Comparison of ENCODE assay signal across 1 cellular context in genomic region chr17:44187131-44187899, GRCh38.
TF ChIP-seq lines count a peak whose summit lies in the region.

No MANE protein-coding gene starts in this region.

TF ChIP-seq in K562, 482 proteins besides CTCF, POLR2A, EP300 and RAD21 (continues in another document):
- no peak for TF ChIP-seq E2F5 (CRISPR knock-in tag; IDR thresholded peaks at IDR 0.05)
- TF ChIP-seq BCOR (IDR thresholded peaks at IDR 0.05), result peak; percentile 83
- TF ChIP-seq JUND (IDR thresholded peaks at IDR 0.05; ENCODE audit: borderline replicate concordance, low read depth, low read length), result no peak
- TF ChIP-seq JUND (tag; IDR thresholded peaks at IDR 0.05; ENCODE audit: borderline replicate concordance, low read depth, low read length), result no peak
- no peak for TF ChIP-seq SIX5 (IDR thresholded peaks at IDR 0.05; ENCODE audit: borderline replicate concordance in 1 of 2, insufficient read depth in 1 of 2, low read depth in 1 of 2, low read length in 2 of 2)
- no peak; the same call in 1 of the 2 replicates for TF ChIP-seq LCOR (CRISPR knock-in tag; IDR thresholded peaks at IDR 0.05)
- no peak for TF ChIP-seq PPARD (CRISPR knock-in tag; IDR thresholded peaks at IDR 0.05)
- TF ChIP-seq MAFF (IDR thresholded peaks at IDR 0.05; ENCODE audit: low read length), result no peak
- no peak for TF ChIP-seq HNRNPH1 (optimal IDR thresholded peaks at IDR 0.05; ENCODE audit: low read depth, low read length)
- TF ChIP-seq EP400 (IDR thresholded peaks at IDR 0.05), result no peak
- no peak for TF ChIP-seq MTA2 (IDR thresholded peaks at IDR 0.05; ENCODE audit: low read depth)
- no peak for TF ChIP-seq SMARCC2 (IDR thresholded peaks at IDR 0.05; ENCODE audit: low read depth)
- TF ChIP-seq CHD1 (IDR thresholded peaks at IDR 0.05; ENCODE audit: low read length), result peak; percentile 64
- TF ChIP-seq ZC3H4 (CRISPR knock-in tag; IDR thresholded peaks at IDR 0.05; ENCODE audit: borderline replicate concordance), result no peak
- TF ChIP-seq CBX5 (IDR thresholded peaks at IDR 0.05; ENCODE audit: borderline replicate concordance, low read depth), result no peak
- TF ChIP-seq SLC30A9 (CRISPR knock-in tag; IDR thresholded peaks at IDR 0.05), result no peak
- TF ChIP-seq ILF3 (IDR thresholded peaks at IDR 0.05; ENCODE audit: borderline replicate concordance), result no peak
- no peak for TF ChIP-seq GTF3C2 (IDR thresholded peaks at IDR 0.05; ENCODE audit: borderline replicate concordance, extremely low read depth, insufficient read length)
- no peak for TF ChIP-seq ZNF354B (CRISPR knock-in tag; IDR thresholded peaks at IDR 0.05)
- TF ChIP-seq HMG20A (CRISPR knock-in tag; conservative IDR thresholded peaks at IDR 0.05), result no peak
- no peak for TF ChIP-seq ZNF79 (CRISPR knock-in tag; IDR thresholded peaks at IDR 0.05; ENCODE audit: low read depth)
- no peak for TF ChIP-seq SAFB2 (IDR thresholded peaks at IDR 0.05; ENCODE audit: borderline replicate concordance, low read depth, low read length, severe bottlenecking)
- no peak for TF ChIP-seq HNRNPUL1 (IDR thresholded peaks at IDR 0.05; ENCODE audit: low read length)
- TF ChIP-seq SREBF1 (IDR thresholded peaks at IDR 0.05; ENCODE audit: borderline replicate concordance, low read depth, low read length), result no peak
- TF ChIP-seq SUPT5H (IDR thresholded peaks at IDR 0.05), result peak; percentile 21; the same call in 1 of the 2 replicates
- no peak for TF ChIP-seq ZNF140 (CRISPR knock-in tag; IDR thresholded peaks at IDR 0.05)
- no peak for TF ChIP-seq ZNF263 (CRISPR knock-in tag; IDR thresholded peaks at IDR 0.05; ENCODE audit: borderline replicate concordance)
- TF ChIP-seq ZNF324 (CRISPR knock-in tag; IDR thresholded peaks at IDR 0.05), result no peak
- no peak for TF ChIP-seq DLX4 (CRISPR knock-in tag; IDR thresholded peaks at IDR 0.05)
- TF ChIP-seq ZBTB40 (IDR thresholded peaks at IDR 0.05), result no peak
- no peak for TF ChIP-seq ZBTB40 (CRISPR knock-in tag; IDR thresholded peaks at IDR 0.05)
- no peak for TF ChIP-seq REST (CRISPR knock-in tag; IDR thresholded peaks at IDR 0.05; ENCODE audit: low read depth)
- TF ChIP-seq THRB (CRISPR knock-in tag; conservative IDR thresholded peaks at IDR 0.05), result no peak
- TF ChIP-seq PCBP1 (IDR thresholded peaks at IDR 0.05; ENCODE audit: low read depth, low read length, poor library complexity, severe bottlenecking), result no peak
- TF ChIP-seq RAD51 (IDR thresholded peaks at IDR 0.05; ENCODE audit: borderline replicate concordance, low read depth), result no peak
- TF ChIP-seq ZSCAN29 (IDR thresholded peaks at IDR 0.05), result no peak
- TF ChIP-seq ETS2 (tag; IDR thresholded peaks at IDR 0.05; ENCODE audit: borderline replicate concordance, poor library complexity, severe bottlenecking), result no peak
- TF ChIP-seq TCF3 (CRISPR knock-in tag; IDR thresholded peaks at IDR 0.05), result no peak
- TF ChIP-seq TBP (optimal IDR thresholded peaks at IDR 0.05; ENCODE audit: low read depth, low read length), result no peak
- TF ChIP-seq RFX7 (CRISPR knock-in tag; IDR thresholded peaks at IDR 0.05), result no peak
- TF ChIP-seq NFYB (IDR thresholded peaks at IDR 0.05; ENCODE audit: extremely low read depth, insufficient read length), result no peak
- TF ChIP-seq ZNF583 (CRISPR knock-in tag; IDR thresholded peaks at IDR 0.05), result no peak
- no peak for TF ChIP-seq CBX3 (IDR thresholded peaks at IDR 0.05; ENCODE audit: borderline replicate concordance in 1 of 2, low read length in 2 of 2)
- TF ChIP-seq ZFPM2 (CRISPR knock-in tag; IDR thresholded peaks at IDR 0.05), result no peak
- TF ChIP-seq MTF1 (CRISPR knock-in tag; IDR thresholded peaks at IDR 0.05; ENCODE audit: borderline replicate concordance), result no peak
- TF ChIP-seq E2F3 (CRISPR knock-in tag; IDR thresholded peaks at IDR 0.05), result no peak
- no peak; the same call in none of the 2 replicates for TF ChIP-seq ELF1 (tag; IDR thresholded peaks at IDR 0.05)
- TF ChIP-seq THRAP3 (IDR thresholded peaks at IDR 0.05; ENCODE audit: borderline replicate concordance), result no peak
- no peak for TF ChIP-seq BDP1 (IDR thresholded peaks at IDR 0.05; ENCODE audit: insufficient read depth, insufficient read length)
- TF ChIP-seq SETDB1 (IDR thresholded peaks at IDR 0.05; ENCODE audit: low read length), result no peak
- peak in 1 of 2 experiments; percentile 8; a peak in 1 of 4 replicates for TF ChIP-seq HDAC1 (IDR thresholded peaks at IDR 0.05)
- no peak for TF ChIP-seq ATF1 (CRISPR knock-in tag; IDR thresholded peaks at IDR 0.05)
- no peak; the same call in 1 of the 2 replicates for TF ChIP-seq ATF1 (tag; IDR thresholded peaks at IDR 0.05)
- TF ChIP-seq ARID1B (IDR thresholded peaks at IDR 0.05), result 0 out of 2 replicates have a peak, but pooled peaks have one; percentile 22
- no peak for TF ChIP-seq MCM2 (IDR thresholded peaks at IDR 0.05; ENCODE audit: low read depth)
- TF ChIP-seq JUNB (CRISPR knock-in tag; conservative IDR thresholded peaks at IDR 0.05), result no peak
